Comparison of ENCODE assay signal across 25 cellular contexts in genomic region chr4:73945140-73945539, GRCh38. TPM values are rescaled to one million over a fixed set of nuclear protein-coding genes. Genes with fewer than 3 reads are reported as not detected.
"Had no signal": no experiment of that assay in that cellular context is flagged by ENCODE, and none has a peak within 500 bp of the region (broad histone marks: within the 10 kb centered on the region; RNA-seq: fewer than 3 reads in every experiment).

No MANE protein-coding gene starts in this region.

- H3K27ac Mint-ChIP-seq: activated naive CD4-positive, alpha-beta T cell treated with anti-CD3 and anti-CD28 coated beads, Interleukin-2, amount 10 ng/mL, durations not matched to agents 7 days and 5 days; activated naive CD8-positive, alpha-beta T cell treated with anti-CD3 and anti-CD28 coated beads, Interleukin-2, amount 50 U/mL, for 24 hours; brain; immature natural killer cell; memory B cell; naive B cell had no signal

- H3K9me3 Mint-ChIP-seq: activated naive CD4-positive, alpha-beta T cell treated with anti-CD3 and anti-CD28 coated beads, Interleukin-2, amount 10 ng/mL, durations not matched to agents 7 days and 5 days; activated naive CD8-positive, alpha-beta T cell treated with anti-CD3 and anti-CD28 coated beads, Interleukin-2, amount 50 U/mL, for 24 hours; memory B cell had no signal

- H3K4me3 ChIP-seq: mucosa of descending colon had no signal

- H2AFZ ChIP-seq: parathyroid adenoma had no signal

- DNase-seq: activated CD4-positive, alpha-beta T cell treated with anti-CD3 and anti-CD28 coated beads, Interleukin-2, amount 50 U/mL, for 1 hour; activated CD8-positive, alpha-beta memory T cell treated with anti-CD3 and anti-CD28 coated beads, Interleukin-2, amount 50 U/mL, for 4 hours; activated naive CD4-positive, alpha-beta T cell treated with anti-CD3 and anti-CD28 coated beads, Interleukin-2, amount 10 ng/mL, durations not matched to agents 7 days and 5 days; activated naive CD8-positive, alpha-beta T cell treated with anti-CD3 and anti-CD28 coated beads, Interleukin-2, amount 50 U/mL, for 24 hours; activated T-cell treated with anti-CD3 and anti-CD28 coated beads, Interleukin-2, amount 50 U/mL, for 4 hours; anterior cingulate cortex; caudate nucleus; immature natural killer cell; kidney glomerular epithelial cell; naive B cell; stimulated activated CD4-positive, alpha-beta T cell treated with anti-CD3 and anti-CD28 coated beads, Interleukin-12 subunit alpha, Interleukin-12 subunit beta, amount 100 ng/mL, for 4 hours; stimulated activated CD4-positive, alpha-beta T cell treated with anti-CD3 and anti-CD28 coated beads, Interleukin-1b, Interleukin-23, amount 100 ng/mL, for 48 hours; stimulated activated CD8-positive, alpha-beta memory T cell treated with anti-CD3 and anti-CD28 coated beads, Interleukin-4, amount 100 ng/mL, for 48 hours; stimulated activated naive CD4-positive, alpha-beta T cell; T1000 had no signal

- H3K9ac ChIP-seq: parathyroid adenoma had no signal

- H3K36me3 Mint-ChIP-seq: activated naive CD4-positive, alpha-beta T cell treated with anti-CD3 and anti-CD28 coated beads, Interleukin-2, amount 10 ng/mL, durations not matched to agents 7 days and 5 days; brain; memory B cell; naive B cell had no signal

- ATAC-seq: activated CD4-positive, CD25-positive, alpha-beta regulatory T cell treated with anti-CD3 and anti-CD28 coated beads, Interleukin-2, amount 50 U/mL, for 24 hours; activated naive CD8-positive, alpha-beta T cell treated with anti-CD3 and anti-CD28 coated beads, Interleukin-2, amount 50 U/mL, for 24 hours; activated T-cell treated with anti-CD3 and anti-CD28 coated beads, Interleukin-2, amount 50 U/mL, for 4 hours had no signal

- H3K36me3 ChIP-seq: heart left ventricle had no signal

- H3K9me3 ChIP-seq: heart left ventricle, mucosa of descending colon had no signal

- H3K79me2 ChIP-seq: parathyroid adenoma had no signal

- H3K4me1 ChIP-seq: parathyroid adenoma had no signal

- H3K27ac ChIP-seq: heart left ventricle, parathyroid adenoma had no signal

- H3K4me1 Mint-ChIP-seq: activated naive CD4-positive, alpha-beta T cell treated with anti-CD3 and anti-CD28 coated beads, Interleukin-2, amount 10 ng/mL, durations not matched to agents 7 days and 5 days; activated naive CD8-positive, alpha-beta T cell treated with anti-CD3 and anti-CD28 coated beads, Interleukin-2, amount 50 U/mL, for 24 hours; brain; immature natural killer cell; memory B cell; naive B cell had no signal

- FAIRE-seq: colon, frontal cortex had no signal

- H3K4me3 Mint-ChIP-seq: activated naive CD4-positive, alpha-beta T cell treated with anti-CD3 and anti-CD28 coated beads, Interleukin-2, amount 10 ng/mL, durations not matched to agents 7 days and 5 days; activated naive CD8-positive, alpha-beta T cell treated with anti-CD3 and anti-CD28 coated beads, Interleukin-2, amount 50 U/mL, for 24 hours; activated T-cell treated with anti-CD3 and anti-CD28 coated beads, Interleukin-2, amount 50 U/mL, for 4 hours; immature natural killer cell; memory B cell had no signal

RNA-seq across cellular contexts. Expression of gene PF4, which starts 36.7 kb away (rescaled TPM):
- total RNA-seq: activated T-cell treated with anti-CD3 and anti-CD28 coated beads, Interleukin-2, amount 50 U/mL, for 4 hours; frontal cortex; T-helper 1 cell treated with Interleukin-12 subunit alpha and Interleukin-12 subunit beta and Interleukin-4 antibody, amounts not matched to agents 30 ng/mL and 1 ng/mL, for 36 hours had no signal
- polyA plus RNA-seq: esophagus had no signal

RNA-seq across cellular contexts. Expression of gene PPBP, which starts 42.9 kb away (rescaled TPM):
- total RNA-seq: activated T-cell treated with anti-CD3 and anti-CD28 coated beads, Interleukin-2, amount 50 U/mL, for 4 hours; mucosa of descending colon; T-helper 1 cell treated with Interleukin-12 subunit alpha and Interleukin-12 subunit beta and Interleukin-4 antibody, amounts not matched to agents 30 ng/mL and 1 ng/mL, for 36 hours had no signal

RNA-seq across cellular contexts. Expression of gene CXCL5, which starts 53.3 kb away (rescaled TPM):
- total RNA-seq: activated T-cell treated with anti-CD3 and anti-CD28 coated beads, Interleukin-2, amount 50 U/mL, for 4 hours; frontal cortex; T-helper 1 cell treated with Interleukin-12 subunit alpha and Interleukin-12 subunit beta and Interleukin-4 antibody, amounts not matched to agents 30 ng/mL and 1 ng/mL, for 36 hours had no signal
